14 cellular contexts compared by ENCODE assay signal in genomic region chr3:49417516-49418120, GRCh38. TPM values are rescaled to one million over a fixed set of nuclear protein-coding genes. Genes with fewer than 3 reads are reported as not detected.
DNase-seq lines count a peak whose midpoint lies in the region; ATAC-seq and TF ChIP-seq lines count a peak whose summit lies in the region.
"Had no signal": no experiment of that assay in that cellular context is flagged by ENCODE, and none has a peak within 500 bp of the region (broad histone marks: within the 10 kb centered on the region; RNA-seq: fewer than 3 reads in every experiment).

No MANE protein-coding gene starts in this region.

- peaks cover 51% of the 10 kb centered on the region for H3K36me3 Mint-ChIP-seq in activated T-helper 17 cell treated with anti-CD3 and anti-CD28 coated beads, Interleukin-2, amount 50 U/mL, for 72 hours (ENCODE audit: low read depth)
- H3K36me3 Mint-ChIP-seq in naive B cell = peaks cover 0 to 5% of the 10 kb centered on the region in 2 donors
- H3K36me3 Mint-ChIP-seq in glutamatergic neuron (ENCODE audit: unreplicated experiment) = no peaks in the 10 kb centered on the region

- H3K27ac Mint-ChIP-seq in activated T-helper 17 cell treated with anti-CD3 and anti-CD28 coated beads, Interleukin-2, amount 50 U/mL, for 72 hours = peak overlapping the region; percentile 91
- H3K27ac Mint-ChIP-seq in naive B cell (peak overlapping the region; percentile 78 to 100 (median 93)), glutamatergic neuron (ENCODE audit: unreplicated experiment) (no peak overlapping the region)

- peak overlapping the region; percentile 47 to 100 (median 99); a peak in 20 of 22 replicates for H3K27ac ChIP-seq in BLaER1 treated with 17β-estradiol and CSF1 and Interleukin-3, amounts not matched to agents 10 nM and 100 nM
- H3K27ac ChIP-seq in DND-41 (ENCODE audit: low read length) = peak overlapping the region; percentile 83
- H3K27ac ChIP-seq: prostate gland had no signal

- peaks cover 88 to 99% (median 97%) of the 10 kb centered on the region in 10 experiments for H3K4me1 ChIP-seq in BLaER1 treated with 17β-estradiol and CSF1 and Interleukin-3, amounts not matched to agents 10 nM and 100 nM
- H3K4me1 ChIP-seq in DND-41 (ENCODE audit: insufficient read depth, low read length) = peaks cover 52% of the 10 kb centered on the region

- H3K4me2 ChIP-seq in BLaER1 treated with 17β-estradiol and CSF1 and Interleukin-3, amounts not matched to agents 10 nM and 100 nM = peak overlapping the region; percentile 91 to 100 (median 98)
- H3K4me2 ChIP-seq in DND-41 (ENCODE audit: insufficient read depth, low read length) = no peak overlapping the region

- ATAC-seq in DND-41 (ENCODE audit: insufficient read depth, low read depth) (no peak), naive B cell (ENCODE audit: low read depth in 2 of 2) (no peak)
- ATAC-seq in activated T-helper 17 cell treated with anti-CD3 and anti-CD28 coated beads, Interleukin-2, amount 50 U/mL, for 72 hours (replicated peaks) = no peak

- H3K9me3 Mint-ChIP-seq in activated T-helper 17 cell treated with anti-CD3 and anti-CD28 coated beads, Interleukin-2, amount 50 U/mL, for 72 hours = no peaks in the 10 kb centered on the region
- no peaks in the 10 kb centered on the region for H3K9me3 Mint-ChIP-seq in naive B cell
- H3K9me3 Mint-ChIP-seq in glutamatergic neuron (ENCODE audit: unreplicated experiment) = peaks cover 2% of the 10 kb centered on the region

- no peak for TF ChIP-seq CTCF in DND-41 (IDR thresholded peaks at IDR 0.05; ENCODE audit: borderline replicate concordance, extremely low read depth, low read length, poor library complexity, severe bottlenecking)
- TF ChIP-seq CTCF in glutamatergic neuron (IDR thresholded peaks at IDR 0.05; ENCODE audit: partially characterized antibody, unreplicated experiment) = no peak

- H3K4me3 ChIP-seq in BLaER1 treated with 17β-estradiol and CSF1 and Interleukin-3, amounts not matched to agents 10 nM and 100 nM = peak overlapping the region in 2 of 10 experiments; percentile 3 to 22; a peak in 4 of 20 replicates
- H3K4me3 ChIP-seq in DND-41 (ENCODE audit: low read depth in 1 of 2, low read length in 2 of 2) = no peak overlapping the region
- H3K4me3 ChIP-seq: prostate gland had no signal

- H2AFZ ChIP-seq in DND-41 (ENCODE audit: low read depth, low read length) = no peak overlapping the region

- H3K9ac ChIP-seq in BLaER1 treated with 17β-estradiol and CSF1 and Interleukin-3, amounts not matched to agents 10 nM and 100 nM = peak overlapping the region in 8 of 11 experiments; percentile 13 to 100 (median 66); a peak in 12 of 22 replicates
- no peak overlapping the region for H3K9ac ChIP-seq in DND-41 (ENCODE audit: low read depth, low read length)

- no peaks in the 10 kb centered on the region for H3K9me3 ChIP-seq in BLaER1 treated with 17β-estradiol and CSF1 and Interleukin-3, amounts not matched to agents 10 nM and 100 nM (replicated peaks in 1 of 11)
- H3K9me3 ChIP-seq in DND-41 (ENCODE audit: insufficient read depth, low read length, severe bottlenecking) = no peaks in the 10 kb centered on the region
- H3K9me3 ChIP-seq: prostate gland had no signal

- H3K4me3 Mint-ChIP-seq in activated T-helper 17 cell treated with anti-CD3 and anti-CD28 coated beads, Interleukin-2, amount 50 U/mL, for 72 hours = no peak overlapping the region
- H3K4me3 Mint-ChIP-seq in naive B cell (peak overlapping the region in 7 of 8 donors; percentile 32 to 82 (median 50)), glutamatergic neuron (ENCODE audit: unreplicated experiment) (no peak overlapping the region)

- H4K20me1 ChIP-seq in BLaER1 treated with 17β-estradiol and CSF1 and Interleukin-3, amounts not matched to agents 10 nM and 100 nM = peaks cover 0 to 15% (median 0%) of the 10 kb centered on the region in 11 experiments; a peak in 3 of 22 replicates
- H4K20me1 ChIP-seq in DND-41 (ENCODE audit: insufficient read depth, low read length) = peaks cover 5% of the 10 kb centered on the region; the same call in 1 of the 2 replicates

- DNase-seq in DND-41 (no peak), naive B cell (no peak), glutamatergic neuron (no peak), NCI-H510A (lab: John Stamatoyannopoulos, UW) (no peak)
- no peak for DNase-seq in stimulated activated CD4-positive, alpha-beta T cell treated with anti-CD3 and anti-CD28 coated beads, Interleukin-4, amount 100 ng/mL, for 4 hours
- no peak for DNase-seq in stimulated activated CD4-positive, alpha-beta T cell treated with anti-CD3 and anti-CD28 coated beads, Interleukin-2, amount 100 ng/mL, for 24 hours
- DNase-seq: amniotic stem cell, C1 segment of cervical spinal cord, KG1, NCI-H1694, NCI-H69 had no signal

- H3K27me3 Mint-ChIP-seq in activated T-helper 17 cell treated with anti-CD3 and anti-CD28 coated beads, Interleukin-2, amount 50 U/mL, for 72 hours = no peaks in the 10 kb centered on the region
- no peaks in the 10 kb centered on the region for H3K27me3 Mint-ChIP-seq in naive B cell
- H3K27me3 Mint-ChIP-seq in glutamatergic neuron (ENCODE audit: unreplicated experiment) = peaks cover 3% of the 10 kb centered on the region

- no peaks in the 10 kb centered on the region for H3K27me3 ChIP-seq in BLaER1 treated with 17β-estradiol and CSF1 and Interleukin-3, amounts not matched to agents 10 nM and 100 nM
- no peaks in the 10 kb centered on the region for H3K27me3 ChIP-seq in DND-41 (ENCODE audit: insufficient read depth, low read length, poor library complexity)

- peaks cover 6 to 61% (median 20%) of the 10 kb centered on the region in 11 experiments; a peak in 18 of 22 replicates for H3K36me3 ChIP-seq in BLaER1 treated with 17β-estradiol and CSF1 and Interleukin-3, amounts not matched to agents 10 nM and 100 nM
- H3K36me3 ChIP-seq in DND-41 (ENCODE audit: insufficient read depth, low read length) = peaks cover 44% of the 10 kb centered on the region
- H3K36me3 ChIP-seq: prostate gland had no signal

- H3K4me1 Mint-ChIP-seq in activated T-helper 17 cell treated with anti-CD3 and anti-CD28 coated beads, Interleukin-2, amount 50 U/mL, for 72 hours = peaks cover 33% of the 10 kb centered on the region
- peaks cover 52 to 83% (median 78%) of the 10 kb centered on the region in 3 donors for H3K4me1 Mint-ChIP-seq in naive B cell
- H3K4me1 Mint-ChIP-seq in glutamatergic neuron (ENCODE audit: low read depth, unreplicated experiment) = peaks cover 20% of the 10 kb centered on the region

- H3K79me2 ChIP-seq in DND-41 (ENCODE audit: insufficient read depth, low read length) = peaks cover 24% of the 10 kb centered on the region

RNA-seq across cellular contexts. Expression of gene AMT, which starts 4.7 kb away (rescaled TPM):
- 1 to 10 TPM; 1.9 to 2.5 TPM for total RNA-seq in activated T-helper 17 cell treated with anti-CD3 and anti-CD28 coated beads, Interleukin-2, amount 50 U/mL, for 72 hours
- polyA plus RNA-seq in naive B cell (ENCODE audit: low read depth in 6 of 6) = 1 to 10 TPM in 3 of 6 donors, under 1 TPM in 3; 0.25 to 4.8 (median 1.2) TPM
- 12.4 TPM for total RNA-seq in glutamatergic neuron (ENCODE audit: unreplicated experiment)

RNA-seq across cellular contexts. Expression of gene TCTA, which starts 5.4 kb away (rescaled TPM):
- total RNA-seq in activated T-helper 17 cell treated with anti-CD3 and anti-CD28 coated beads, Interleukin-2, amount 50 U/mL, for 72 hours = 10 to 100 TPM; 14.3 to 18.0 TPM
- polyA plus RNA-seq in naive B cell (ENCODE audit: low read depth in 6 of 6) = 10 to 100 TPM; 45.9 to 99.9 (median 58.6) TPM
- total RNA-seq in glutamatergic neuron (ENCODE audit: unreplicated experiment) = 27.7 TPM

RNA-seq across cellular contexts. Expression of gene RHOA, which starts 5.8 kb away (rescaled TPM):
- total RNA-seq in activated T-helper 17 cell treated with anti-CD3 and anti-CD28 coated beads, Interleukin-2, amount 50 U/mL, for 72 hours = 100 to 1,000 TPM; 298 to 453 TPM
- 1,000 to 10,000 TPM in 1 of 6 donors, 100 to 1,000 TPM in 5; 695 to 1,035 (median 800) TPM for polyA plus RNA-seq in naive B cell (ENCODE audit: low read depth in 6 of 6)
- total RNA-seq in glutamatergic neuron (ENCODE audit: unreplicated experiment) = 262 TPM

RNA-seq across cellular contexts. Expression of gene NICN1, which starts 11.5 kb away (rescaled TPM):
- total RNA-seq in activated T-helper 17 cell treated with anti-CD3 and anti-CD28 coated beads, Interleukin-2, amount 50 U/mL, for 72 hours = 10 to 100 TPM in 1 of 2 donors, 1 to 10 TPM in 1; 6.7 to 11.6 TPM
- polyA plus RNA-seq in naive B cell (ENCODE audit: low read depth in 6 of 6) = 10 to 100 TPM in 3 of 6 donors, 1 to 10 TPM in 3; 4.4 to 17.0 (median 9.4) TPM
- total RNA-seq in glutamatergic neuron (ENCODE audit: unreplicated experiment) = 38.7 TPM

RNA-seq across cellular contexts. Expression of gene DAG1, which starts 52.4 kb away (rescaled TPM):
- total RNA-seq in activated T-helper 17 cell treated with anti-CD3 and anti-CD28 coated beads, Interleukin-2, amount 50 U/mL, for 72 hours = 10 to 100 TPM in 1 of 2 donors, 1 to 10 TPM in 1; 7.0 to 12.3 TPM
- 1 to 10 TPM; 4.3 to 6.4 (median 5.2) TPM for polyA plus RNA-seq in naive B cell (ENCODE audit: low read depth in 6 of 6)
- 46.8 TPM for total RNA-seq in glutamatergic neuron (ENCODE audit: unreplicated experiment)

Comparison
In these comparisons a context has a peak if more than half of its experiments do, and no peak if none do; other contexts are left out.
1. H3K4me3 Mint-ChIP-seq: peak in naive B cell (7 of 8); none in activated T-helper 17 cell treated with anti-CD3 and anti-CD28 coated beads, Interleukin-2, amount 50 U/mL, for 72 hours (single experiment) and glutamatergic neuron (single experiment).